8 cellular contexts compared by ENCODE assay signal in the genomic region with DNA sequence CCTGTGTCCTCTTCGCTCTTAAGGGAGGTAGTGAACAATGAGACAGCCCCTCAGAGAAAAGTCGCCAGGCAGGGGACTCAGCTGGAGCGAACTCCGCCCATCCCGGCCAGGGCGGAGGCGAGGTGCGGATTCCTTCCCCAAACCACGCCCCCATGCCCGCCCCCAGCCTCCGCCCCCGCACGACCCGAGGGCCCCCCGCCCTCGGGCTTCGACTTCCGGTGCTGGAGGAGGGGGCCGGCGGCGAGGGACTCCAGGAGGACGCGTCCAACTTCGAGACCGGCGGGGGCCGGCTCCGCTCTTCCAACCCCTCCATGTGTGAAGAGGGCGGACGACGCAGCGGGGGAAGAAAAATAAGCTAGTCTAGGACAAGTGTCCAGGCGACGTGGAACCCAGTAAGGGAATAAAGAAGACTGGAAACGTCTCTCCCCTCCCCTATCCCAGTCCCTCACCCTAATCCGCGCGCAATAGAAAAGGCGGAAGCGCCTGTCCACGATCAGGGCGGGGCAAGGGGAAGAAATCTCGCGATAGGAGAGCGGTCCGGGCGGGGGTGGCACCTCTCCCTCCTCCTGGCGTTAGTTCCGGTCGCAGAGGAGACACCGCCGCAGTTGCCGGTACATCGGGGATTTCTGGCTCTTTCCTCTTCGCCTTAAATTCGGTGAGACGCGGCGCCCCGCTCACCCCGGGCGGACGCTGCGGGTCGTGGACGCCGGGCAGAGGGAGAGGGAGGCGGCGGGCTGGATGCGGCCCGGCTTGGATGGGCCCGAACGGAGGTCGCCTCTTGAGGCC. TPM values are rescaled to one million over a fixed set of nuclear protein-coding genes. Genes with fewer than 3 reads are reported as not detected.
DNase-seq lines count a peak whose midpoint lies in the region; ATAC-seq and TF ChIP-seq lines count a peak whose summit lies in the region.

A gene (plus strand): TSS at position 575 of the 786 bp plus-strand sequence. CDS start 1,308 bp downstream, outside the sequence.

- peaks cover 22% of the 10 kb centered on the region for H3K4me1 Mint-ChIP-seq in WTC11

- H3K27ac Mint-ChIP-seq in WTC11: peak within 1 kb of the TSS; percentile 87

- H3K27me3 ChIP-seq in AG04450 (ENCODE audit: control insufficient read depth, insufficient read depth, low read length): no peaks in the 10 kb centered on the region

- peak within 1 kb of the TSS; percentile 99 for H3K27ac ChIP-seq in AG04450 (ENCODE audit: low read depth, low read length)

- peaks cover 33% of the 10 kb centered on the region for H3K36me3 Mint-ChIP-seq in WTC11

- H3K4me3 Mint-ChIP-seq in WTC11: peak within 1 kb of the TSS; percentile 86

- H3K27me3 Mint-ChIP-seq in WTC11 (ENCODE audit: low read depth): no peaks in the 10 kb centered on the region

- POLR2A ChIA-PET in AG04450 (lab: Yijun Ruan, JAX): interaction anchor here (0.6 to 3.0 kb wide), 6 partner anchors 8 to 195 kb away, joined by 5 to 13 read pairs (median 8); a partner anchor contains a TSS
- POLR2A ChIA-PET in WTC11 (lab: Charles Lee): interaction anchor here (0.6 to 1.4 kb wide), 5 partner anchors 23 to 889 kb away, joined by 3 to 5 read pairs (median 3); a partner anchor contains a TSS

- peak; percentile 87 for ATAC-seq in GM18909 (IDR thresholded peaks at IDR 0.05; ENCODE audit: poor library complexity, unreplicated experiment)
- peak; percentile 84 for ATAC-seq in HG03175 (IDR thresholded peaks at IDR 0.05; ENCODE audit: unreplicated experiment)
- ATAC-seq in WTC11: peak; percentile 90

- peak within 1 kb of the TSS; percentile 92 for H3K4me3 ChIP-seq in AG04450 (ENCODE audit: low read depth, low read length)
- H3K4me3 ChIP-seq in cardiac fibroblast (replicated peaks in 1 of 2; ENCODE audit: low read depth in 2 of 2, low read length in 2 of 2): peak within 1 kb of the TSS; percentile 81 to 85

- H3K9me3 ChIP-seq in AG04450 (ENCODE audit: control insufficient read depth, insufficient read depth, low read length): no peaks in the 10 kb centered on the region; the same call in 1 of the 2 replicates

- no peaks in the 10 kb centered on the region for H3K9me3 Mint-ChIP-seq in WTC11

- CTCF ChIA-PET in AG04450 (lab: Charles Lee): interaction anchor here (1.2 kb wide), 1 partner anchor 98 kb away, joined by 4 read pairs; no protein-coding TSS in a partner anchor
- CTCF ChIA-PET in WTC11 (lab: Charles Lee): interaction anchor here (0.9 to 1.4 kb wide), 2 partner anchors 16 to 98 kb away, joined by 3 to 9 read pairs; no protein-coding TSS in a partner anchor

- DNase-seq in AG04450 (ENCODE audit: low read depth, low spot score) (peak; percentile 93), NCI-H226 (peak; percentile 78), WTC11 (ENCODE audit: low spot score) (peak; percentile 95), cardiac fibroblast (ENCODE audit: low read depth in 2 of 2) (peak; percentile 98), iPS-NIHi7 (ENCODE audit: extremely low spot score) (peak; percentile 99), smooth muscle cell of the brain vasculature (ENCODE audit: low read depth, low spot score) (peak; percentile 90)

- TF ChIP-seq CTCF in AG04450 (IDR thresholded peaks at IDR 0.05; ENCODE audit: low read depth, low read length) (no peak), WTC11 (IDR thresholded peaks at IDR 0.05) (no peak), cardiac fibroblast (IDR thresholded peaks at IDR 0.05; ENCODE audit: low read depth, low read length) (no peak)

TF ChIP-seq in WTC11, 78 proteins besides CTCF, POLR2A, EP300 and RAD21 (continues in another document):
- TF ChIP-seq ZNF138 (CRISPR knock-in tag; conservative IDR thresholded peaks at IDR 0.05) (no peak), ZNF317 (CRISPR knock-in tag; IDR thresholded peaks at IDR 0.05; ENCODE audit: borderline replicate concordance, low read depth) (no peak), OVOL2 (CRISPR knock-in tag; IDR thresholded peaks at IDR 0.05; ENCODE audit: borderline replicate concordance) (no peak), CREM (CRISPR knock-in tag; IDR thresholded peaks at IDR 0.05) (0 out of 2 replicates have a peak, but pooled peaks have one; percentile 44), ZNF263 (CRISPR knock-in tag; IDR thresholded peaks at IDR 0.05; ENCODE audit: low read depth) (no peak), CBFB (CRISPR knock-in tag; IDR thresholded peaks at IDR 0.05; ENCODE audit: low read depth) (no peak; the same call in 1 of the 2 replicates), ZNF121 (CRISPR knock-in tag; IDR thresholded peaks at IDR 0.05) (no peak)
- TF ChIP-seq, protein P1, sequence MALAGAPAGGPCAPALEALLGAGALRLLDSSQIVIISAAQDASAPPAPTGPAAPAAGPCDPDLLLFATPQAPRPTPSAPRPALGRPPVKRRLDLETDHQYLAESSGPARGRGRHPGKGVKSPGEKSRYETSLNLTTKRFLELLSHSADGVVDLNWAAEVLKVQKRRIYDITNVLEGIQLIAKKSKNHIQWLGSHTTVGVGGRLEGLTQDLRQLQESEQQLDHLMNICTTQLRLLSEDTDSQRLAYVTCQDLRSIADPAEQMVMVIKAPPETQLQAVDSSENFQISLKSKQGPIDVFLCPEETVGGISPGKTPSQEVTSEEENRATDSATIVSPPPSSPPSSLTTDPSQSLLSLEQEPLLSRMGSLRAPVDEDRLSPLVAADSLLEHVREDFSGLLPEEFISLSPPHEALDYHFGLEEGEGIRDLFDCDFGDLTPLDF (CRISPR knock-in tag; IDR thresholded peaks at IDR 0.05): no peak
- TF ChIP-seq, protein P2, sequence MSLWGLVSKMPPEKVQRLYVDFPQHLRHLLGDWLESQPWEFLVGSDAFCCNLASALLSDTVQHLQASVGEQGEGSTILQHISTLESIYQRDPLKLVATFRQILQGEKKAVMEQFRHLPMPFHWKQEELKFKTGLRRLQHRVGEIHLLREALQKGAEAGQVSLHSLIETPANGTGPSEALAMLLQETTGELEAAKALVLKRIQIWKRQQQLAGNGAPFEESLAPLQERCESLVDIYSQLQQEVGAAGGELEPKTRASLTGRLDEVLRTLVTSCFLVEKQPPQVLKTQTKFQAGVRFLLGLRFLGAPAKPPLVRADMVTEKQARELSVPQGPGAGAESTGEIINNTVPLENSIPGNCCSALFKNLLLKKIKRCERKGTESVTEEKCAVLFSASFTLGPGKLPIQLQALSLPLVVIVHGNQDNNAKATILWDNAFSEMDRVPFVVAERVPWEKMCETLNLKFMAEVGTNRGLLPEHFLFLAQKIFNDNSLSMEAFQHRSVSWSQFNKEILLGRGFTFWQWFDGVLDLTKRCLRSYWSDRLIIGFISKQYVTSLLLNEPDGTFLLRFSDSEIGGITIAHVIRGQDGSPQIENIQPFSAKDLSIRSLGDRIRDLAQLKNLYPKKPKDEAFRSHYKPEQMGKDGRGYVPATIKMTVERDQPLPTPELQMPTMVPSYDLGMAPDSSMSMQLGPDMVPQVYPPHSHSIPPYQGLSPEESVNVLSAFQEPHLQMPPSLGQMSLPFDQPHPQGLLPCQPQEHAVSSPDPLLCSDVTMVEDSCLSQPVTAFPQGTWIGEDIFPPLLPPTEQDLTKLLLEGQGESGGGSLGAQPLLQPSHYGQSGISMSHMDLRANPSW (CRISPR knock-in tag; conservative IDR thresholded peaks at IDR 0.05; ENCODE audit: low read depth): no peak
- TF ChIP-seq, protein P3, sequence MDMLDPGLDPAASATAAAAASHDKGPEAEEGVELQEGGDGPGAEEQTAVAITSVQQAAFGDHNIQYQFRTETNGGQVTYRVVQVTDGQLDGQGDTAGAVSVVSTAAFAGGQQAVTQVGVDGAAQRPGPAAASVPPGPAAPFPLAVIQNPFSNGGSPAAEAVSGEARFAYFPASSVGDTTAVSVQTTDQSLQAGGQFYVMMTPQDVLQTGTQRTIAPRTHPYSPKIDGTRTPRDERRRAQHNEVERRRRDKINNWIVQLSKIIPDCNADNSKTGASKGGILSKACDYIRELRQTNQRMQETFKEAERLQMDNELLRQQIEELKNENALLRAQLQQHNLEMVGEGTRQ (CRISPR knock-in tag; IDR thresholded peaks at IDR 0.05): peak; percentile 26; the same call in 1 of the 2 replicates
- TF ChIP-seq, protein P4, sequence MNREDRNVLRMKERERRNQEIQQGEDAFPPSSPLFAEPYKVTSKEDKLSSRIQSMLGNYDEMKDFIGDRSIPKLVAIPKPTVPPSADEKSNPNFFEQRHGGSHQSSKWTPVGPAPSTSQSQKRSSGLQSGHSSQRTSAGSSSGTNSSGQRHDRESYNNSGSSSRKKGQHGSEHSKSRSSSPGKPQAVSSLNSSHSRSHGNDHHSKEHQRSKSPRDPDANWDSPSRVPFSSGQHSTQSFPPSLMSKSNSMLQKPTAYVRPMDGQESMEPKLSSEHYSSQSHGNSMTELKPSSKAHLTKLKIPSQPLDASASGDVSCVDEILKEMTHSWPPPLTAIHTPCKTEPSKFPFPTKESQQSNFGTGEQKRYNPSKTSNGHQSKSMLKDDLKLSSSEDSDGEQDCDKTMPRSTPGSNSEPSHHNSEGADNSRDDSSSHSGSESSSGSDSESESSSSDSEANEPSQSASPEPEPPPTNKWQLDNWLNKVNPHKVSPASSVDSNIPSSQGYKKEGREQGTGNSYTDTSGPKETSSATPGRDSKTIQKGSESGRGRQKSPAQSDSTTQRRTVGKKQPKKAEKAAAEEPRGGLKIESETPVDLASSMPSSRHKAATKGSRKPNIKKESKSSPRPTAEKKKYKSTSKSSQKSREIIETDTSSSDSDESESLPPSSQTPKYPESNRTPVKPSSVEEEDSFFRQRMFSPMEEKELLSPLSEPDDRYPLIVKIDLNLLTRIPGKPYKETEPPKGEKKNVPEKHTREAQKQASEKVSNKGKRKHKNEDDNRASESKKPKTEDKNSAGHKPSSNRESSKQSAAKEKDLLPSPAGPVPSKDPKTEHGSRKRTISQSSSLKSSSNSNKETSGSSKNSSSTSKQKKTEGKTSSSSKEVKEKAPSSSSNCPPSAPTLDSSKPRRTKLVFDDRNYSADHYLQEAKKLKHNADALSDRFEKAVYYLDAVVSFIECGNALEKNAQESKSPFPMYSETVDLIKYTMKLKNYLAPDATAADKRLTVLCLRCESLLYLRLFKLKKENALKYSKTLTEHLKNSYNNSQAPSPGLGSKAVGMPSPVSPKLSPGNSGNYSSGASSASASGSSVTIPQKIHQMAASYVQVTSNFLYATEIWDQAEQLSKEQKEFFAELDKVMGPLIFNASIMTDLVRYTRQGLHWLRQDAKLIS (CRISPR knock-in tag; IDR thresholded peaks at IDR 0.05; ENCODE audit: borderline replicate concordance): peak; percentile 14; the same call in 1 of the 2 replicates
- TF ChIP-seq, protein P5, sequence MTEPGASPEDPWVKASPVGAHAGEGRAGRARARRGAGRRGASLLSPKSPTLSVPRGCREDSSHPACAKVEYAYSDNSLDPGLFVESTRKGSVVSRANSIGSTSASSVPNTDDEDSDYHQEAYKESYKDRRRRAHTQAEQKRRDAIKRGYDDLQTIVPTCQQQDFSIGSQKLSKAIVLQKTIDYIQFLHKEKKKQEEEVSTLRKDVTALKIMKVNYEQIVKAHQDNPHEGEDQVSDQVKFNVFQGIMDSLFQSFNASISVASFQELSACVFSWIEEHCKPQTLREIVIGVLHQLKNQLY (CRISPR knock-in tag; IDR thresholded peaks at IDR 0.05): no peak

RNA-seq across cellular contexts. Expression of the gene that starts here (rescaled TPM):
- 359 and 376 TPM in 2 replicates for polyA plus RNA-seq in AG04450 (2011; rRNA removed)
- 352 and 361 TPM in 2 replicates for polyA minus RNA-seq in AG04450 (2011; rRNA and poly(A)+ RNA removed)
- total RNA-seq in WTC11 (2021): 191 to 255 TPM (median 208 TPM) in 3 replicates

Comparison
In these comparisons a context has a peak if more than half of its experiments do, and no peak if none do; other contexts are left out.
1. Peak in every context shown above with its lines: DNase-seq, ATAC-seq, H3K4me3 ChIP-seq and H3K27ac ChIP-seq.